ENCODE assay signal across 14 cellular contexts in genomic region chr9:14403112-14403511, GRCh38.
"Had no signal": no experiment of that assay in that cellular context is flagged by ENCODE, and none has a peak within 500 bp of the region (broad histone marks: within the 10 kb centered on the region; RNA-seq: fewer than 3 reads in every experiment).

No MANE protein-coding gene starts in this region.

- H3K4me3 ChIP-seq: lower lobe of right lung, tibial nerve had no signal

- H3K27ac Mint-ChIP-seq: activated CD8-positive, alpha-beta memory T cell treated with anti-CD3 and anti-CD28 coated beads, Interleukin-2, amount 10 ng/mL, durations not matched to agents 7 days and 5 days; activated naive CD8-positive, alpha-beta T cell; activated T-cell treated with anti-CD3 and anti-CD28 coated beads, Interleukin-2, amount 50 U/mL, for 24 hours; naive thymus-derived CD4-positive, alpha-beta T cell; stimulated activated naive B cell treated with anti-CD40 and anti-IgM and Interleukin-4, amounts not matched to agents 10 μg/mL and 1 μg/mL and 100 μg/mL, for 72 hours had no signal

- H3K27me3 ChIP-seq: tibial nerve had no signal

- H3K4me1 Mint-ChIP-seq: activated CD8-positive, alpha-beta memory T cell treated with anti-CD3 and anti-CD28 coated beads, Interleukin-2, amount 10 ng/mL, durations not matched to agents 7 days and 5 days; naive thymus-derived CD4-positive, alpha-beta T cell had no signal

- H3K9me3 ChIP-seq: lower lobe of right lung had no signal

- H3K27me3 Mint-ChIP-seq: activated CD8-positive, alpha-beta memory T cell treated with anti-CD3 and anti-CD28 coated beads, Interleukin-2, amount 10 ng/mL, durations not matched to agents 7 days and 5 days; activated naive CD8-positive, alpha-beta T cell had no signal

- ATAC-seq: activated CD8-positive, alpha-beta memory T cell treated with anti-CD3 and anti-CD28 coated beads, Interleukin-2, amount 10 ng/mL, durations not matched to agents 7 days and 5 days; left cardiac atrium; lower lobe of right lung; naive thymus-derived CD4-positive, alpha-beta T cell; right cardiac atrium; stimulated activated naive B cell treated with anti-CD40 and anti-IgM and Interleukin-4, amounts not matched to agents 10 μg/mL and 1 μg/mL and 100 μg/mL, for 72 hours had no signal

- H3K4me3 Mint-ChIP-seq: activated CD8-positive, alpha-beta memory T cell treated with anti-CD3 and anti-CD28 coated beads, Interleukin-2, amount 10 ng/mL, durations not matched to agents 7 days and 5 days; activated naive CD8-positive, alpha-beta T cell; activated T-cell treated with anti-CD3 and anti-CD28 coated beads, Interleukin-2, amount 50 U/mL, for 24 hours; naive thymus-derived CD4-positive, alpha-beta T cell; stimulated activated naive B cell treated with anti-CD40 and anti-IgM and Interleukin-4, amounts not matched to agents 10 μg/mL and 1 μg/mL and 100 μg/mL, for 72 hours had no signal

- H3K36me3 Mint-ChIP-seq: activated CD8-positive, alpha-beta memory T cell treated with anti-CD3 and anti-CD28 coated beads, Interleukin-2, amount 10 ng/mL, durations not matched to agents 7 days and 5 days; activated naive CD8-positive, alpha-beta T cell; naive thymus-derived CD4-positive, alpha-beta T cell; stimulated activated naive B cell treated with anti-CD40 and anti-IgM and Interleukin-4, amounts not matched to agents 10 μg/mL and 1 μg/mL and 100 μg/mL, for 72 hours had no signal

- DNase-seq: activated CD4-positive, alpha-beta T cell treated with anti-CD3 and anti-CD28 coated beads for 1 hour; activated CD4-positive, alpha-beta T cell treated with anti-CD3 and anti-CD28 coated beads, Interleukin-2, amount 50 U/mL, for 48 hours; activated CD8-positive, alpha-beta memory T cell treated with anti-CD3 and anti-CD28 coated beads, Interleukin-2, amount 10 ng/mL, durations not matched to agents 7 days and 5 days; activated effector memory CD4-positive, alpha-beta T cell treated with Interleukin-2 at 50 U/mL for 16 hours; activated T-cell treated with anti-CD3 and anti-CD28 coated beads, Interleukin-2, amount 50 U/mL, for 24 hours; left cardiac atrium; lower lobe of right lung; naive thymus-derived CD4-positive, alpha-beta T cell; right cardiac atrium; stimulated activated CD4-positive, alpha-beta T cell treated with anti-CD3 and anti-CD28 coated beads, Interleukin-1b, Interleukin-23, amount 100 ng/mL, for 48 hours; stimulated activated naive B cell treated with anti-CD40 and anti-IgM and Interleukin-4, amounts not matched to agents 10 μg/mL and 1 μg/mL and 100 μg/mL, for 72 hours; T1000 had no signal

- H3K27ac ChIP-seq: lower lobe of right lung, tibial nerve had no signal

- H3K9me3 Mint-ChIP-seq: activated T-cell treated with anti-CD3 and anti-CD28 coated beads, Interleukin-2, amount 50 U/mL, for 24 hours had no signal

- H3K36me3 ChIP-seq: lower lobe of right lung, tibial nerve had no signal
